Comparison of ENCODE assay signal across 8 cellular contexts in genomic region chr2:167196461-167197252, GRCh38.
DNase-seq lines count a peak whose midpoint lies in the region; ATAC-seq and TF ChIP-seq lines count a peak whose summit lies in the region.

No MANE protein-coding gene starts in this region.

- no peak for TF ChIP-seq CTCF in HL-60 (IDR thresholded peaks at IDR 0.05; ENCODE audit: insufficient read depth, low read length)
- no peak for TF ChIP-seq CTCF in glutamatergic neuron (IDR thresholded peaks at IDR 0.05; ENCODE audit: partially characterized antibody, unreplicated experiment)

- no peaks in the 10 kb centered on the region for H3K36me3 Mint-ChIP-seq in glutamatergic neuron (ENCODE audit: unreplicated experiment)
- no peaks in the 10 kb centered on the region for H3K36me3 Mint-ChIP-seq in stimulated activated effector memory CD8-positive, alpha-beta T cell treated with anti-CD3 and anti-CD28 coated beads, Interleukin-12 subunit alpha, Interleukin-12 subunit beta, amount 100 ng/mL, for 72 hours

- H2AFZ ChIP-seq in ACC112 (ENCODE audit: low read length, unreplicated experiment): peak overlapping the region; percentile 18

- no peaks in the 10 kb centered on the region for H3K27me3 ChIP-seq in ACC112 (ENCODE audit: insufficient read depth, low read length)
- no peaks in the 10 kb centered on the region for H3K27me3 ChIP-seq in HL-60 (ENCODE audit: insufficient read depth, poor library complexity, severe bottlenecking)

- H3K4me3 ChIP-seq in ACC112 (ENCODE audit: low read depth, low read length): peak overlapping the region; percentile 37; the same call in 1 of the 2 replicates
- H3K4me3 ChIP-seq in HL-60 (replicated peaks; ENCODE audit: insufficient read depth, low read length): no peak overlapping the region

- H3K9me3 Mint-ChIP-seq in glutamatergic neuron (ENCODE audit: unreplicated experiment): no peaks in the 10 kb centered on the region
- H3K9me3 Mint-ChIP-seq in stimulated activated effector memory CD8-positive, alpha-beta T cell treated with anti-CD3 and anti-CD28 coated beads, Interleukin-12 subunit alpha, Interleukin-12 subunit beta, amount 100 ng/mL, for 72 hours: peaks cover 4% of the 10 kb centered on the region

- no peak for ATAC-seq in GM19452 (IDR thresholded peaks at IDR 0.05; ENCODE audit: unreplicated experiment)
- no peak for ATAC-seq in stimulated activated effector memory CD8-positive, alpha-beta T cell treated with anti-CD3 and anti-CD28 coated beads, Interleukin-12 subunit alpha, Interleukin-12 subunit beta, amount 100 ng/mL, for 72 hours

- H3K27me3 Mint-ChIP-seq in glutamatergic neuron (ENCODE audit: unreplicated experiment): no peaks in the 10 kb centered on the region

- H3K4me1 Mint-ChIP-seq in glutamatergic neuron (ENCODE audit: low read depth, unreplicated experiment): no peaks in the 10 kb centered on the region
- H3K4me1 Mint-ChIP-seq in stimulated activated effector memory CD8-positive, alpha-beta T cell treated with anti-CD3 and anti-CD28 coated beads, Interleukin-12 subunit alpha, Interleukin-12 subunit beta, amount 100 ng/mL, for 72 hours: no peaks in the 10 kb centered on the region

- no peak overlapping the region for H3K27ac Mint-ChIP-seq in glutamatergic neuron (ENCODE audit: unreplicated experiment)
- H3K27ac Mint-ChIP-seq in stimulated activated effector memory CD8-positive, alpha-beta T cell treated with anti-CD3 and anti-CD28 coated beads, Interleukin-12 subunit alpha, Interleukin-12 subunit beta, amount 100 ng/mL, for 72 hours: no peak overlapping the region

- H3K27ac ChIP-seq in ACC112 (ENCODE audit: low read depth, low read length): no peak overlapping the region
- peak overlapping the region; percentile 40 for H3K27ac ChIP-seq in HL-60 (replicated peaks)

- H3K4me1 ChIP-seq in ACC112 (ENCODE audit: control insufficient read depth, insufficient read depth, low read length, unreplicated experiment): peaks cover 37% of the 10 kb centered on the region

- H3K36me3 ChIP-seq in ACC112 (ENCODE audit: insufficient read depth, low read length): no peaks in the 10 kb centered on the region

- H3K4me3 Mint-ChIP-seq in glutamatergic neuron (ENCODE audit: unreplicated experiment): no peak overlapping the region
- H3K4me3 Mint-ChIP-seq in stimulated activated effector memory CD8-positive, alpha-beta T cell treated with anti-CD3 and anti-CD28 coated beads, Interleukin-12 subunit alpha, Interleukin-12 subunit beta, amount 100 ng/mL, for 72 hours: no peak overlapping the region

- DNase-seq in HL-60 (ENCODE audit: low read depth in 1 of 2, low spot score in 1 of 2): peak in 1 of 2 experiments; percentile 82
- DNase-seq in OCI-M1 (lab: John Stamatoyannopoulos, UW): peak; percentile 81
- DNase-seq in glomerular visceral epithelial cell (ENCODE audit: extremely low spot score): peak; percentile 43
- DNase-seq in glutamatergic neuron: no peak
- no peak for DNase-seq in iPS-NIHi7 (ENCODE audit: extremely low spot score)
- DNase-seq in stimulated activated effector memory CD8-positive, alpha-beta T cell treated with anti-CD3 and anti-CD28 coated beads, Interleukin-12 subunit alpha, Interleukin-12 subunit beta, amount 100 ng/mL, for 72 hours (ENCODE audit: low spot score in 2 of 2): no peak

- no peaks in the 10 kb centered on the region for H3K79me2 ChIP-seq in ACC112 (ENCODE audit: control insufficient read depth, insufficient read depth, low read length, unreplicated experiment)

Comparison
In these comparisons a context has a peak if more than half of its experiments do, and no peak if none do; other contexts are left out.
1. DNase-seq: peak in OCI-M1 (single experiment) and glomerular visceral epithelial cell (single experiment); none in glutamatergic neuron (single experiment), iPS-NIHi7 (single experiment) and stimulated activated effector memory CD8-positive, alpha-beta T cell treated with anti-CD3 and anti-CD28 coated beads, Interleukin-12 subunit alpha, Interleukin-12 subunit beta, amount 100 ng/mL, for 72 hours (0 of 2).